12 cellular contexts compared by ENCODE assay signal in the genomic region with DNA sequence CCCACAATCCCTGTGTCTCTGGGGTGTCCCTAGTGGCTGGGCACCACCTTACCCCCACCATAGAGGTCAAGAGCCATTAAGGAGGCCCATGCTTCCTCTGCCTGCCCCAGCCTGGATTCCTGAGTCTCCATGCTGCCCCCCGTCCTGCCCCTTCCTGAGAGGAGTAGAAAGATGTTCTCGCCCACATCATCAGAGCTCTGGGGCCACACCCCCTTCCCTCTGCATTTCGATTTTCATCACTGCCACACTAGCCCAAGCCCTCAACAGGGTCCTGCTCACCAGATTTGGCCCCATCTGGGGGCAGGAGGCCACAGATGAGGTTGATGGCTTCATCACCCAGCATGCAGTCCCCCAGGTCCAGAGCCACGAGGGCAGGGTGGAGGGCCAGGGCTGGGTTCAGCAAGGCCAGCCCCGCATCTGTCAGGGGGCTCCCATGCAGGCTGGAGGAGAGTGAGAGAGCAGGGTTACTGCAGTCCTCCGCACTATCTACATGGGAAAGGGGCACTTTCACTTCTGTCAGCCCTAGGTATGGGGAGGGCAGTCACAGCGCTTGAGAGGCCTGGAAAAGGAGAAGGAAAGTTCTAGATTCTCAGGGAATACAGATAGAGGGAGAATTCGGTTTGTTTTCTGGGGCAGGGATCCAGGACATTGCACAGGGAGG. TPM values are rescaled to one million over a fixed set of nuclear protein-coding genes. Genes with fewer than 3 reads are reported as not detected.
DNase-seq lines count a peak whose midpoint lies in the region; ATAC-seq, FAIRE-seq and TF ChIP-seq lines count a peak whose summit lies in the region.
"Had no signal": no experiment of that assay in that cellular context is flagged by ENCODE, and none has a peak within 500 bp of the region (broad histone marks: within the 10 kb centered on the region; RNA-seq: fewer than 3 reads in every experiment).

No MANE protein-coding gene starts in this region.

- H3K4me1 Mint-ChIP-seq in activated T-helper 1 cell treated with anti-CD3 and anti-CD28 coated beads, Interleukin-12 subunit alpha, Interleukin-12 subunit beta, Interleukin-2, Interleukin-4 antibody, amounts not matched to agents 30 ng/mL and 10 ng/mL and 1 ng/mL, durations not matched to agents 14 hours and 24 hours and 36 hours (ENCODE audit: low read depth) = peaks cover 13% of the 10 kb centered on the region

- H3K27ac ChIP-seq in left ventricle myocardium inferior (replicated peaks) (no peak overlapping the region), lower lobe of right lung (no peak overlapping the region), kidney (ENCODE audit: low read depth in 2 of 2, low read length in 2 of 2) (no peak overlapping the region)

- H3K4me3 Mint-ChIP-seq in activated T-helper 1 cell treated with anti-CD3 and anti-CD28 coated beads, Interleukin-12 subunit alpha, Interleukin-12 subunit beta, Interleukin-2, Interleukin-4 antibody, amounts not matched to agents 30 ng/mL and 10 ng/mL and 1 ng/mL, durations not matched to agents 14 hours and 24 hours and 36 hours = peak overlapping the region; percentile 84

- H3K36me3 ChIP-seq in left ventricle myocardium inferior (peaks cover 49% of the 10 kb centered on the region), lower lobe of right lung (peaks cover 48% of the 10 kb centered on the region), kidney (ENCODE audit: control insufficient read depth in 1 of 2, insufficient read depth in 2 of 2, low read length in 2 of 2) (peaks cover 20 to 29% of the 10 kb centered on the region in 2 donors)

- ATAC-seq in left cardiac atrium (no peak), lower lobe of right lung (no peak), GM21423 (IDR thresholded peaks at IDR 0.05; ENCODE audit: unreplicated experiment) (no peak)

- no peak for TF ChIP-seq CTCF in left ventricle myocardium inferior (IDR thresholded peaks at IDR 0.05; ENCODE audit: borderline replicate concordance)
- no peak for TF ChIP-seq CTCF in lower lobe of right lung (IDR thresholded peaks at IDR 0.05)
- no peak for TF ChIP-seq CTCF in kidney (IDR thresholded peaks at IDR 0.05; ENCODE audit: borderline replicate concordance, extremely low read depth, insufficient read depth)

- H3K9ac ChIP-seq in kidney (ENCODE audit: low read length in 2 of 2) = no peak overlapping the region

- peaks cover 18% of the 10 kb centered on the region for H3K27me3 Mint-ChIP-seq in activated T-helper 1 cell treated with anti-CD3 and anti-CD28 coated beads, Interleukin-12 subunit alpha, Interleukin-12 subunit beta, Interleukin-2, Interleukin-4 antibody, amounts not matched to agents 30 ng/mL and 10 ng/mL and 1 ng/mL, durations not matched to agents 14 hours and 24 hours and 36 hours (ENCODE audit: insufficient read depth)

- no peak for FAIRE-seq in kidney (lab: Jason Lieb, UNC)
- FAIRE-seq: GM19239 had no signal

- peak overlapping the region; percentile 74 for H3K27ac Mint-ChIP-seq in activated T-helper 1 cell treated with anti-CD3 and anti-CD28 coated beads, Interleukin-12 subunit alpha, Interleukin-12 subunit beta, Interleukin-2, Interleukin-4 antibody, amounts not matched to agents 30 ng/mL and 10 ng/mL and 1 ng/mL, durations not matched to agents 14 hours and 24 hours and 36 hours

- H3K27me3 ChIP-seq in left ventricle myocardium inferior (ENCODE audit: low read depth) (peaks cover 6% of the 10 kb centered on the region), lower lobe of right lung (ENCODE audit: low read depth) (peaks cover 17% of the 10 kb centered on the region)

- H3K9me3 Mint-ChIP-seq in activated T-helper 1 cell treated with anti-CD3 and anti-CD28 coated beads, Interleukin-12 subunit alpha, Interleukin-12 subunit beta, Interleukin-2, Interleukin-4 antibody, amounts not matched to agents 30 ng/mL and 10 ng/mL and 1 ng/mL, durations not matched to agents 14 hours and 24 hours and 36 hours = no peaks in the 10 kb centered on the region

- H3K4me1 ChIP-seq in left ventricle myocardium inferior (peaks cover 63% of the 10 kb centered on the region), lower lobe of right lung (peaks cover 22% of the 10 kb centered on the region), kidney (ENCODE audit: control insufficient read depth in 1 of 2, insufficient read depth in 1 of 2, low read depth in 1 of 2, low read length in 2 of 2) (peaks cover 4 to 16% of the 10 kb centered on the region in 2 donors)

- H3K36me3 Mint-ChIP-seq in activated T-helper 1 cell treated with anti-CD3 and anti-CD28 coated beads, Interleukin-12 subunit alpha, Interleukin-12 subunit beta, Interleukin-2, Interleukin-4 antibody, amounts not matched to agents 30 ng/mL and 10 ng/mL and 1 ng/mL, durations not matched to agents 14 hours and 24 hours and 36 hours (ENCODE audit: low read depth) = peaks cover 32% of the 10 kb centered on the region

- peak overlapping the region; percentile 87 for H3K4me3 ChIP-seq in left ventricle myocardium inferior
- H3K4me3 ChIP-seq in lower lobe of right lung = peak overlapping the region; percentile 83
- H3K4me3 ChIP-seq in kidney (ENCODE audit: low read length in 2 of 2) = no peak overlapping the region

- no peak for DNase-seq in left ventricle myocardium inferior
- no peak for DNase-seq in left cardiac atrium
- no peak for DNase-seq in activated T-helper 1 cell treated with anti-CD3 and anti-CD28 coated beads, Interleukin-12 subunit alpha, Interleukin-12 subunit beta, Interleukin-2, Interleukin-4 antibody, amounts not matched to agents 30 ng/mL and 10 ng/mL and 1 ng/mL, durations not matched to agents 14 hours and 24 hours and 36 hours (ENCODE audit: low spot score)
- no peak for DNase-seq in lower lobe of right lung
- DNase-seq in kidney = no peak
- no peak for DNase-seq in DMS153 treated with DMSO at 0.1 percent for 48 hours (lab: John Stamatoyannopoulos, UW; ENCODE audit: unreplicated experiment)
- no peak for DNase-seq in effector CD8-positive, alpha-beta T cell (lab: John Stamatoyannopoulos, UW)
- DNase-seq: activated CD4-positive, CD25-positive, alpha-beta regulatory T cell; amniotic stem cell; NCI-H226 had no signal

- no peaks in the 10 kb centered on the region for H3K9me3 ChIP-seq in left ventricle myocardium inferior (replicated peaks)
- H3K9me3 ChIP-seq in lower lobe of right lung = no peaks in the 10 kb centered on the region
- H3K9me3 ChIP-seq in kidney (ENCODE audit: control insufficient read depth in 1 of 2, low read length in 2 of 2) = no peaks in the 10 kb centered on the region

- intact Hi-C loops in left ventricle myocardium inferior (cut with micrococcal nuclease) = loop anchor here (5.0 kb wide), 1 partner anchor 56 kb away; no protein-coding TSS in a partner anchor
- intact Hi-C loops in left cardiac atrium (cut with DNase I) = loop anchor here (5.0 kb wide), 2 partner anchors 56 to 121 kb away; no protein-coding TSS in a partner anchor
- intact Hi-C loops in activated T-helper 1 cell treated with anti-CD3 and anti-CD28 coated beads, Interleukin-12 subunit alpha, Interleukin-12 subunit beta, Interleukin-2, Interleukin-4 antibody, amounts not matched to agents 30 ng/mL and 10 ng/mL and 1 ng/mL, durations not matched to agents 14 hours and 24 hours and 36 hours (cut with micrococcal nuclease) = loop anchor here (5.0 kb wide), 1 partner anchor 281 kb away; the partner anchor contains the start of gene DNPH1
- intact Hi-C loops in lower lobe of right lung (cut with DNase I) = no loop called here
- intact Hi-C loops in kidney (cut with DNase I) = loop anchor here (10.0 kb wide), 1 partner anchor 54 kb away; the partner anchor contains the start of gene DLK2

RNA-seq across cellular contexts. Expression of gene LRRC73, which starts 1.5 kb away (rescaled TPM):
- total RNA-seq in left ventricle myocardium inferior = 1.6 TPM
- 1 to 10 TPM in 1 of 2 donors, under 1 TPM in 1; 0.50 to 1.2 TPM for total RNA-seq in left cardiac atrium
- total RNA-seq in activated T-helper 1 cell treated with anti-CD3 and anti-CD28 coated beads, Interleukin-12 subunit alpha, Interleukin-12 subunit beta, Interleukin-2, Interleukin-4 antibody, amounts not matched to agents 30 ng/mL and 10 ng/mL and 1 ng/mL, durations not matched to agents 14 hours and 24 hours and 36 hours = 0.10 and 0.12 TPM in 2 replicates
- total RNA-seq in lower lobe of right lung = 1.6 TPM
- total RNA-seq in kidney = 1.5 TPM
- 4.6 TPM for polyA plus RNA-seq in kidney (ENCODE audit: insufficient read depth, low read depth, low replicate concordance)

RNA-seq across cellular contexts. Expression of gene YIPF3, which starts 8.1 kb away (rescaled TPM):
- total RNA-seq in left ventricle myocardium inferior (69.9 TPM), left cardiac atrium (10 to 100 TPM; 64.4 to 73.5 TPM), lower lobe of right lung (103 TPM), kidney (107 TPM)
- 60.2 and 62.5 TPM in 2 replicates for total RNA-seq in activated T-helper 1 cell treated with anti-CD3 and anti-CD28 coated beads, Interleukin-12 subunit alpha, Interleukin-12 subunit beta, Interleukin-2, Interleukin-4 antibody, amounts not matched to agents 30 ng/mL and 10 ng/mL and 1 ng/mL, durations not matched to agents 14 hours and 24 hours and 36 hours
- 114 TPM for polyA plus RNA-seq in kidney (ENCODE audit: insufficient read depth, low read depth, low replicate concordance)

RNA-seq across cellular contexts. Expression of gene POLR1C, which starts 8.3 kb away (rescaled TPM):
- total RNA-seq in left ventricle myocardium inferior (14.7 TPM), left cardiac atrium (10 to 100 TPM; 17.8 to 28.3 TPM), lower lobe of right lung (26.1 TPM), kidney (41.3 TPM)
- total RNA-seq in activated T-helper 1 cell treated with anti-CD3 and anti-CD28 coated beads, Interleukin-12 subunit alpha, Interleukin-12 subunit beta, Interleukin-2, Interleukin-4 antibody, amounts not matched to agents 30 ng/mL and 10 ng/mL and 1 ng/mL, durations not matched to agents 14 hours and 24 hours and 36 hours = 85.8 and 98.0 TPM in 2 replicates
- polyA plus RNA-seq in kidney (ENCODE audit: insufficient read depth, low read depth, low replicate concordance) = 27.5 TPM

RNA-seq across cellular contexts. Expression of gene TJAP1, which starts 31.2 kb away (rescaled TPM):
- total RNA-seq in left ventricle myocardium inferior (24.1 TPM), left cardiac atrium (10 to 100 TPM; 17.4 to 18.3 TPM), lower lobe of right lung (34.3 TPM), kidney (38.5 TPM)
- 43.4 and 48.2 TPM in 2 replicates for total RNA-seq in activated T-helper 1 cell treated with anti-CD3 and anti-CD28 coated beads, Interleukin-12 subunit alpha, Interleukin-12 subunit beta, Interleukin-2, Interleukin-4 antibody, amounts not matched to agents 30 ng/mL and 10 ng/mL and 1 ng/mL, durations not matched to agents 14 hours and 24 hours and 36 hours
- 13.6 TPM for polyA plus RNA-seq in kidney (ENCODE audit: insufficient read depth, low read depth, low replicate concordance)

RNA-seq across cellular contexts. Expression of gene DLK2, which starts 53.3 kb away (rescaled TPM):
- total RNA-seq in left ventricle myocardium inferior = 3.3 TPM
- under 1 TPM in 1 of 2 donors, not detected in 1; 0.68 TPM for total RNA-seq in left cardiac atrium
- 1.5 and 2.0 TPM in 2 replicates for total RNA-seq in activated T-helper 1 cell treated with anti-CD3 and anti-CD28 coated beads, Interleukin-12 subunit alpha, Interleukin-12 subunit beta, Interleukin-2, Interleukin-4 antibody, amounts not matched to agents 30 ng/mL and 10 ng/mL and 1 ng/mL, durations not matched to agents 14 hours and 24 hours and 36 hours
- 0.53 TPM for total RNA-seq in lower lobe of right lung
- total RNA-seq in kidney = 0.50 TPM
- not detected for polyA plus RNA-seq in kidney (ENCODE audit: insufficient read depth, low read depth, low replicate concordance)

Comparison
In these comparisons a context has a peak if more than half of its experiments do, and no peak if none do; other contexts are left out.
1. H3K4me3 ChIP-seq: peak in left ventricle myocardium inferior (single experiment) and lower lobe of right lung (single experiment); none in kidney (0 of 2).